In the genomic region with DNA sequence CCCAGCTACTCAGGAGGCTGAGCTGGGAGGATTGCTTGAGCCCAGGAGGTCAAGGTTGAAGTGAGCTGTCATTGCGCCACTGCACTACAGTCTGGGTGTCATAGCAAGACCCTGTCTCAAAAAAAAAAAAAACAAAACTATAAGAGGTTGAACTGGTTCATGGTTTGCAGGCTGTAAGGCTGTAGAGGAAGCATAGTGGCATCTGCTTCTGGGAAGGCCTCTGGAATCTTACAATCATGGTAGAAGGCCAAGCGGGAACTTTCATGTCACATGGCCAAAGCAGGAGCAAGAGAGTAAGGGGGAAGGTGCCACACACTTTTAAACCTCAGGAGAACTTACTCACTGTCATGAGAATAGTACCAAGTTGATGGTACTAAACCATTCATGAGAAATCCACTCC, we compare ENCODE assay signal across 1 cellular context.
TF ChIP-seq lines count a peak whose summit lies in the region.

No MANE protein-coding gene starts in this region.

TF ChIP-seq in IMR-90, 13 proteins besides CTCF, POLR2A, EP300 and RAD21 (continued from another document):
- TF ChIP-seq MAZ (IDR thresholded peaks at IDR 0.05; ENCODE audit: borderline replicate concordance, low read depth, low read length) (no peak), BHLHE40 (IDR thresholded peaks at IDR 0.05; ENCODE audit: low read depth, low read length) (no peak), CEBPB (IDR thresholded peaks at IDR 0.05; ENCODE audit: low read depth, low read length) (no peak), RCOR1 (IDR thresholded peaks at IDR 0.05; ENCODE audit: insufficient replicate concordance, low read length) (no peak), MAFK (IDR thresholded peaks at IDR 0.05; ENCODE audit: low read depth, low read length) (no peak), RFX5 (IDR thresholded peaks at IDR 0.05; ENCODE audit: low read depth, low read length) (no peak)
- TF ChIP-seq, protein P1, sequence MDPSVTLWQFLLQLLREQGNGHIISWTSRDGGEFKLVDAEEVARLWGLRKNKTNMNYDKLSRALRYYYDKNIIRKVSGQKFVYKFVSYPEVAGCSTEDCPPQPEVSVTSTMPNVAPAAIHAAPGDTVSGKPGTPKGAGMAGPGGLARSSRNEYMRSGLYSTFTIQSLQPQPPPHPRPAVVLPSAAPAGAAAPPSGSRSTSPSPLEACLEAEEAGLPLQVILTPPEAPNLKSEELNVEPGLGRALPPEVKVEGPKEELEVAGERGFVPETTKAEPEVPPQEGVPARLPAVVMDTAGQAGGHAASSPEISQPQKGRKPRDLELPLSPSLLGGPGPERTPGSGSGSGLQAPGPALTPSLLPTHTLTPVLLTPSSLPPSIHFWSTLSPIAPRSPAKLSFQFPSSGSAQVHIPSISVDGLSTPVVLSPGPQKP (IDR thresholded peaks at IDR 0.05; ENCODE audit: borderline replicate concordance, low read depth, low read length) = no peak
- TF ChIP-seq, protein P2, sequence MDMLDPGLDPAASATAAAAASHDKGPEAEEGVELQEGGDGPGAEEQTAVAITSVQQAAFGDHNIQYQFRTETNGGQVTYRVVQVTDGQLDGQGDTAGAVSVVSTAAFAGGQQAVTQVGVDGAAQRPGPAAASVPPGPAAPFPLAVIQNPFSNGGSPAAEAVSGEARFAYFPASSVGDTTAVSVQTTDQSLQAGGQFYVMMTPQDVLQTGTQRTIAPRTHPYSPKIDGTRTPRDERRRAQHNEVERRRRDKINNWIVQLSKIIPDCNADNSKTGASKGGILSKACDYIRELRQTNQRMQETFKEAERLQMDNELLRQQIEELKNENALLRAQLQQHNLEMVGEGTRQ (IDR thresholded peaks at IDR 0.05; ENCODE audit: low read depth, low read length) = no peak
